13 cellular contexts compared by ENCODE assay signal in the genomic region with DNA sequence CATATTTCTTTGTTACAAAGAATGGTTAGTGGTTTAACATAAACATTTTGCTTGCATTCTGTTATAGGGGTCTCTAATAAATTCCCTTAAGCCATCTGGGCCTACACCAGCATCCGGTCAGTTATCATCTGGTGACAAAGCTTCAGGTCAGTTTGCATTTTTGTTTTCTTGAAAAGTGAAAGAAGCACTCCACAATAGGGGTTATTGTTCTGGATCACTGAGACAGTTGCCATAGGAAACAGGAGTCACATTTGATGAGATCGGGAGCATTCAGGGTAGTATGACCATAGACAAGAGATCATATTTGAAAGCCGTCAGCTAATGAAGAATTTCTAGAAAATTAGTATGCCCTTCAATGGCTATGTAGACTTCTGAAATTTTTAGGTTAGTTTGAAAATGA.
DNase-seq lines count a peak whose midpoint lies in the region.
"Had no signal": no experiment of that assay in that cellular context is flagged by ENCODE, and none has a peak within 500 bp of the region (broad histone marks: within the 10 kb centered on the region; RNA-seq: fewer than 3 reads in every experiment).

No MANE protein-coding gene starts in this region.

- DNase-seq in COLO829 (ENCODE audit: low spot score) (peak; percentile 81), foreskin melanocyte (peak; percentile 54), midbrain (lab: John Stamatoyannopoulos, UW) (peak; percentile 5), retina (peak; percentile 32), DMS153 (lab: John Stamatoyannopoulos, UW) (no peak)
- DNase-seq in activated CD4-positive, alpha-beta T cell treated with anti-CD3 and anti-CD28 coated beads, Interleukin-2, amount 50 U/mL, for 48 hours = no peak
- DNase-seq in effector CD8-positive, alpha-beta T cell (lab: John Stamatoyannopoulos, UW) = no peak
- DNase-seq: AML-193; CD4-positive, alpha-beta T cell; DMS79 treated with DMSO at 0.1 percent for 48 hours; GF-D8; HCEC 1CT; IMR-90 had no signal

Comparison
In these comparisons a context has a peak if more than half of its experiments do, and no peak if none do; other contexts are left out.
1. DNase-seq: peak in COLO829 (single experiment), foreskin melanocyte (single experiment), midbrain (single experiment) and retina (single experiment); none in activated CD4-positive, alpha-beta T cell treated with anti-CD3 and anti-CD28 coated beads, Interleukin-2, amount 50 U/mL, for 48 hours (0 of 2), DMS153 (single experiment) and effector CD8-positive, alpha-beta T cell (single experiment).